Comparison of ENCODE assay signal across 8 cellular contexts in the genomic region with DNA sequence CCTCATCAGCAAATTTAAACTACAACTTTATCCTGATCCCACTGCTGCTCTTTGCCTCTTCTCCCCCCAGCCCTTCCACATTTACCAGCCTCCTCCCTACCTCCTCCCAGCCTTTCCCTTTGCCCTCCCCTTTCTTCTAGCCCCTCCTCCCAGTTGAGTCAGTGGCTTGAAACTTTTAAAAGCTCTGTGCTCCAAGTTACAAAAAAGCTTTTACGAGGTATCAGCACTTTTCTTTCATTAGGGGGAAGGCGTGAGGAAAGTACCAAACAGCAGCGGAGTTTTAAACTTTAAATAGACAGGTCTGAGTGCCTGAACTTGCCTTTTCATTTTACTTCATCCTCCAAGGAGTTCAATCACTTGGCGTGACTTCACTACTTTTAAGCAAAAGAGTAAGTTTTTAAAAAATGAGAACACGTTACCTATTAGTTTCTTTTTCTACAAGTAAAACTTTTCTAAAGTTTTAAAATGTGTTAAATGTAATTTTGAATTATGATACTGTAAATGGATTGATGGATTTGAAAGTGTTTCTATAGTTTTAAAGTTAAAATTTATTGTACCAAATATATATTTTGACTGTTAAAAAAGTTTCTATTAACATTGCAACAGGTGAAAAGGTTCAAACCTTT. TPM values are rescaled to one million over a fixed set of nuclear protein-coding genes. Genes with fewer than 3 reads are reported as not detected.
A peak's percentile ranks its signal among the peaks of the same experiment; 100 is the strongest.
DNase-seq lines count a peak whose midpoint lies in the region; ATAC-seq and TF ChIP-seq lines count a peak whose summit lies in the region.

A gene (plus strand): TSS at position 203 of the 626 bp plus-strand sequence. CDS start 11,202 bp downstream, outside the sequence.

- POLR2A ChIA-PET in naive thymus-derived CD8-positive, alpha-beta T cell (lab: Charles Lee), result no interaction called here

- H3K9me3 Mint-ChIP-seq in naive thymus-derived CD8-positive, alpha-beta T cell, result no peaks in the 10 kb centered on the region

- DNase-seq in H4 (ENCODE audit: low spot score), result peak; percentile 79
- DNase-seq in fibroblast of the aortic adventitia (ENCODE audit: low read depth), result peak; percentile 93
- DNase-seq in naive thymus-derived CD8-positive, alpha-beta T cell, result no peak
- no peak for DNase-seq in stimulated activated naive CD4-positive, alpha-beta T cell (lab: John Stamatoyannopoulos, UW)
- no peak for DNase-seq in stimulated activated CD4-positive, alpha-beta T cell treated with anti-CD3 and anti-CD28 coated beads, Interleukin-4, amount 100 ng/mL, for 24 hours
- no peak for DNase-seq in MV-4-11 (lab: John Stamatoyannopoulos, UW)

- no peak for TF ChIP-seq CTCF in WI38 (IDR thresholded peaks at IDR 0.05; ENCODE audit: low read depth, low read length)
- no peak for TF ChIP-seq CTCF in fibroblast of the aortic adventitia (IDR thresholded peaks at IDR 0.05; ENCODE audit: insufficient read depth, low read length)

- H3K4me3 ChIP-seq in WI38 (ENCODE audit: low read depth, low read length), result peak within 1 kb of the TSS; percentile 93
- H3K4me3 ChIP-seq in fibroblast of the aortic adventitia (ENCODE audit: low read depth, low read length), result peak within 1 kb of the TSS; percentile 87

- H3K4me3 Mint-ChIP-seq in naive thymus-derived CD8-positive, alpha-beta T cell, result peak within 1 kb of the TSS; percentile 81 to 91 (median 88)

- H3K27ac Mint-ChIP-seq in naive thymus-derived CD8-positive, alpha-beta T cell, result peak within 1 kb of the TSS in 2 of 10 donors; percentile 46 to 78

- peaks cover 10 to 41% (median 24%) of the 10 kb centered on the region in 5 donors for H3K27me3 Mint-ChIP-seq in naive thymus-derived CD8-positive, alpha-beta T cell

- no peaks in the 10 kb centered on the region for H3K36me3 Mint-ChIP-seq in naive thymus-derived CD8-positive, alpha-beta T cell

- ATAC-seq in naive thymus-derived CD8-positive, alpha-beta T cell, result no peak
- ATAC-seq in GM18909 (IDR thresholded peaks at IDR 0.05; ENCODE audit: poor library complexity, unreplicated experiment), result no peak

- H3K4me1 Mint-ChIP-seq in naive thymus-derived CD8-positive, alpha-beta T cell, result peaks cover 9 to 25% (median 20%) of the 10 kb centered on the region in 4 donors

RNA-seq across cellular contexts. Expression of the gene that starts here (rescaled TPM):
- 60.4 and 79.5 TPM in 2 replicates for total RNA-seq in H4 (2014; rRNA removed; shearing (Covaris generic))
- total RNA-seq in fibroblast of the aortic adventitia (ENCODE audit: low replicate concordance), result 245 and 251 TPM in 2 replicates
- total RNA-seq in naive thymus-derived CD8-positive, alpha-beta T cell, result not detected
- polyA plus RNA-seq in naive thymus-derived CD8-positive, alpha-beta T cell, result not detected

Comparison
In these comparisons a context has a peak if more than half of its experiments do, and no peak if none do; other contexts are left out.
1. RNA of the gene that starts here (total RNA-seq): 245 to 251 TPM in fibroblast of the aortic adventitia and 60.4 to 79.5 TPM in H4; not detected in naive thymus-derived CD8-positive, alpha-beta T cell; every median in the first group is over 10 times any median in the second.
2. DNase-seq: peak in H4 (single experiment) and fibroblast of the aortic adventitia (single experiment); none in naive thymus-derived CD8-positive, alpha-beta T cell (0 of 10), stimulated activated naive CD4-positive, alpha-beta T cell (0 of 6), stimulated activated CD4-positive, alpha-beta T cell treated with anti-CD3 and anti-CD28 coated beads, Interleukin-4, amount 100 ng/mL, for 24 hours (single experiment) and MV-4-11 (single experiment).